ENCODE assay signal across 20 cellular contexts in genomic region chr21:15363921-15364320, GRCh38.
DNase-seq lines count a peak whose midpoint lies in the region; ATAC-seq, FAIRE-seq and TF ChIP-seq lines count a peak whose summit lies in the region.
"Had no signal": no experiment of that assay in that cellular context is flagged by ENCODE, and none has a peak within 500 bp of the region (broad histone marks: within the 10 kb centered on the region; RNA-seq: fewer than 3 reads in every experiment).

No MANE protein-coding gene starts in this region.

- intact Hi-C loops in MCF 10A (cut with micrococcal nuclease) (no loop called here), breast epithelium (cut with DNase I; ENCODE audit: low total_unique reads) (no loop called here), kidney (cut with DNase I) (no loop called here)
- intact Hi-C loops in activated CD8-positive, alpha-beta T cell treated with anti-CD3 and anti-CD28 coated beads for 36 hours (cut with micrococcal nuclease) = no loop called here

- H3K4me3 ChIP-seq in breast epithelium = no peak overlapping the region
- no peak overlapping the region for H3K4me3 ChIP-seq in epithelial cell of esophagus (ENCODE audit: low read length)
- H3K4me3 ChIP-seq in osteoblast (ENCODE audit: insufficient read depth, low read length) = no peak overlapping the region
- no peak overlapping the region for H3K4me3 ChIP-seq in kidney (ENCODE audit: low read length in 2 of 2)
- H3K4me3 ChIP-seq: SK-N-MC had no signal

- peaks cover 16% of the 10 kb centered on the region for H3K9me3 Mint-ChIP-seq in MCF 10A (ENCODE audit: unreplicated experiment)
- peaks cover 17% of the 10 kb centered on the region for H3K9me3 Mint-ChIP-seq in activated CD8-positive, alpha-beta T cell treated with anti-CD3 and anti-CD28 coated beads for 36 hours

- H3K36me3 ChIP-seq in breast epithelium (no peaks in the 10 kb centered on the region), osteoblast (ENCODE audit: insufficient read depth, low read length) (no peaks in the 10 kb centered on the region), kidney (ENCODE audit: control insufficient read depth in 1 of 2, insufficient read depth in 2 of 2, low read length in 2 of 2) (no peaks in the 10 kb centered on the region)

- TF ChIP-seq POLR2A in breast epithelium (IDR thresholded peaks at IDR 0.05) = no peak

- H3K4me1 Mint-ChIP-seq in MCF 10A (ENCODE audit: insufficient read depth, unreplicated experiment) = peaks cover 14% of the 10 kb centered on the region
- no peaks in the 10 kb centered on the region for H3K4me1 Mint-ChIP-seq in activated CD8-positive, alpha-beta T cell treated with anti-CD3 and anti-CD28 coated beads for 36 hours (ENCODE audit: low read depth)

- no peak for FAIRE-seq in kidney (lab: Jason Lieb, UNC)
- FAIRE-seq: RCC 7860 had no signal

- no peak overlapping the region for H3K27ac ChIP-seq in breast epithelium
- H3K27ac ChIP-seq in foreskin keratinocyte = no peak overlapping the region
- no peak overlapping the region for H3K27ac ChIP-seq in osteoblast (ENCODE audit: low read depth, low read length)
- no peak overlapping the region for H3K27ac ChIP-seq in kidney (ENCODE audit: low read depth in 2 of 2, low read length in 2 of 2)
- H3K27ac ChIP-seq: 22Rv1, SK-N-MC had no signal

- peak overlapping the region; percentile 50 for H3K27ac Mint-ChIP-seq in MCF 10A (ENCODE audit: low read depth, unreplicated experiment)
- no peak overlapping the region for H3K27ac Mint-ChIP-seq in activated CD8-positive, alpha-beta T cell treated with anti-CD3 and anti-CD28 coated beads for 36 hours
- H3K27ac Mint-ChIP-seq: HFFc6 had no signal

- TF ChIP-seq CTCF in MCF 10A (IDR thresholded peaks at IDR 0.05; ENCODE audit: unreplicated experiment) (no peak), breast epithelium (IDR thresholded peaks at IDR 0.05) (no peak), epithelial cell of esophagus (IDR thresholded peaks at IDR 0.05; ENCODE audit: insufficient read depth, low read depth, low read length, missing control alignments) (no peak), foreskin keratinocyte (conservative IDR thresholded peaks at IDR 0.05) (no peak), osteoblast (IDR thresholded peaks at IDR 0.05; ENCODE audit: extremely low read depth, low read depth, low read length) (no peak), kidney (IDR thresholded peaks at IDR 0.05; ENCODE audit: borderline replicate concordance, extremely low read depth, insufficient read depth) (no peak)
- no peak for TF ChIP-seq CTCF in activated CD8-positive, alpha-beta T cell treated with anti-CD3 and anti-CD28 coated beads for 36 hours (IDR thresholded peaks at IDR 0.05)

- no peak overlapping the region for H3K4me3 Mint-ChIP-seq in MCF 10A (ENCODE audit: unreplicated experiment)
- H3K4me3 Mint-ChIP-seq in activated CD8-positive, alpha-beta T cell treated with anti-CD3 and anti-CD28 coated beads for 36 hours = no peak overlapping the region
- H3K4me3 Mint-ChIP-seq: HFFc6 had no signal

- no peaks in the 10 kb centered on the region for H3K27me3 Mint-ChIP-seq in MCF 10A (ENCODE audit: insufficient read depth, unreplicated experiment)
- H3K27me3 Mint-ChIP-seq in activated CD8-positive, alpha-beta T cell treated with anti-CD3 and anti-CD28 coated beads for 36 hours = no peaks in the 10 kb centered on the region

- H3K9ac ChIP-seq in kidney (ENCODE audit: low read length in 2 of 2) = no peak overlapping the region

- DNase-seq in MCF 10A (ENCODE audit: unreplicated experiment) = peak; percentile 62
- DNase-seq in breast epithelium (ENCODE audit: low spot score in 2 of 2) = no peak
- DNase-seq in epithelial cell of esophagus (ENCODE audit: low read depth) = peak; percentile 62
- DNase-seq in foreskin keratinocyte = peak; percentile 6 to 8
- DNase-seq in activated CD8-positive, alpha-beta T cell treated with anti-CD3 and anti-CD28 coated beads for 36 hours = no peak
- DNase-seq in osteoblast (ENCODE audit: insufficient read length, low spot score, missing footprints) = no peak
- no peak for DNase-seq in kidney
- DNase-seq: DMS79 treated with DMSO at 0.1 percent for 48 hours, H7, HFFc6, KG1, NCI-H1417, NCI-H187 treated with DMSO at 0.1 percent for 48 hours, NCI-H446, NCI-H69, SHP77 had no signal

- BruUV-seq in MCF 10A (replicated peaks; lab: Mats Ljungman, UMichigan) = no TSS peak

- POLR2A ChIA-PET in MCF 10A (lab: Yijun Ruan, JAX) = interaction anchor here (0.9 kb wide), 1 partner anchor 141 kb away, joined by 3 read pairs; no protein-coding TSS in a partner anchor
- POLR2A ChIA-PET in activated CD8-positive, alpha-beta T cell treated with anti-CD3 and anti-CD28 coated beads for 36 hours (lab: Charles Lee) = no interaction called here

- H2AFZ ChIP-seq in osteoblast (ENCODE audit: low read length) = no peak overlapping the region

- H3K4me2 ChIP-seq in osteoblast (ENCODE audit: insufficient read depth, low read length) = no peak overlapping the region

- ATAC-seq in foreskin keratinocyte = no peak
- ATAC-seq in activated CD8-positive, alpha-beta T cell treated with anti-CD3 and anti-CD28 coated beads for 36 hours = no peak
- no peak for ATAC-seq in GM18909 (IDR thresholded peaks at IDR 0.05; ENCODE audit: poor library complexity, unreplicated experiment)

- no peaks in the 10 kb centered on the region for H3K27me3 ChIP-seq in breast epithelium
- no peaks in the 10 kb centered on the region for H3K27me3 ChIP-seq in foreskin keratinocyte
- no peaks in the 10 kb centered on the region for H3K27me3 ChIP-seq in osteoblast (ENCODE audit: insufficient read depth, low read length)

- CTCF ChIA-PET in MCF 10A (lab: Yijun Ruan, JAX) = interaction anchor here (0.6 kb wide), 1 partner anchor 309 kb away, joined by 3 read pairs; no protein-coding TSS in a partner anchor
- CTCF ChIA-PET in activated CD8-positive, alpha-beta T cell treated with anti-CD3 and anti-CD28 coated beads for 36 hours (lab: Charles Lee) = interaction anchor here (1.4 kb wide), 1 partner anchor 44 kb away, joined by 3 read pairs; no protein-coding TSS in a partner anchor

- no peaks in the 10 kb centered on the region for H3K36me3 Mint-ChIP-seq in MCF 10A (ENCODE audit: insufficient read depth, unreplicated experiment)
- no peaks in the 10 kb centered on the region for H3K36me3 Mint-ChIP-seq in activated CD8-positive, alpha-beta T cell treated with anti-CD3 and anti-CD28 coated beads for 36 hours (ENCODE audit: low read depth)

- no peaks in the 10 kb centered on the region for H4K20me1 ChIP-seq in osteoblast (ENCODE audit: insufficient read depth, low read length)

- H3K9me3 ChIP-seq in breast epithelium = peaks cover 4 to 8% of the 10 kb centered on the region in 2 donors
- no peaks in the 10 kb centered on the region for H3K9me3 ChIP-seq in osteoblast (ENCODE audit: low read depth, low read length)
- no peaks in the 10 kb centered on the region for H3K9me3 ChIP-seq in kidney (ENCODE audit: control insufficient read depth in 1 of 2, low read length in 2 of 2)

- H3K79me2 ChIP-seq in osteoblast (ENCODE audit: insufficient read depth, low read length) = no peaks in the 10 kb centered on the region

- no peaks in the 10 kb centered on the region for H3K4me1 ChIP-seq in breast epithelium
- peaks cover 6% of the 10 kb centered on the region for H3K4me1 ChIP-seq in foreskin keratinocyte
- no peaks in the 10 kb centered on the region for H3K4me1 ChIP-seq in osteoblast (ENCODE audit: insufficient read depth, low read length)
- H3K4me1 ChIP-seq in kidney (ENCODE audit: control insufficient read depth in 1 of 2, insufficient read depth in 1 of 2, low read depth in 1 of 2, low read length in 2 of 2) = no peaks in the 10 kb centered on the region

Comparison
In these comparisons a context has a peak if more than half of its experiments do, and no peak if none do; other contexts are left out.
1. DNase-seq: peak in MCF 10A (single experiment), epithelial cell of esophagus (single experiment) and foreskin keratinocyte (2 of 2); none in breast epithelium (0 of 2), activated CD8-positive, alpha-beta T cell treated with anti-CD3 and anti-CD28 coated beads for 36 hours (single experiment), osteoblast (single experiment) and kidney (single experiment).